8 cellular contexts compared by ENCODE assay signal in the genomic region with DNA sequence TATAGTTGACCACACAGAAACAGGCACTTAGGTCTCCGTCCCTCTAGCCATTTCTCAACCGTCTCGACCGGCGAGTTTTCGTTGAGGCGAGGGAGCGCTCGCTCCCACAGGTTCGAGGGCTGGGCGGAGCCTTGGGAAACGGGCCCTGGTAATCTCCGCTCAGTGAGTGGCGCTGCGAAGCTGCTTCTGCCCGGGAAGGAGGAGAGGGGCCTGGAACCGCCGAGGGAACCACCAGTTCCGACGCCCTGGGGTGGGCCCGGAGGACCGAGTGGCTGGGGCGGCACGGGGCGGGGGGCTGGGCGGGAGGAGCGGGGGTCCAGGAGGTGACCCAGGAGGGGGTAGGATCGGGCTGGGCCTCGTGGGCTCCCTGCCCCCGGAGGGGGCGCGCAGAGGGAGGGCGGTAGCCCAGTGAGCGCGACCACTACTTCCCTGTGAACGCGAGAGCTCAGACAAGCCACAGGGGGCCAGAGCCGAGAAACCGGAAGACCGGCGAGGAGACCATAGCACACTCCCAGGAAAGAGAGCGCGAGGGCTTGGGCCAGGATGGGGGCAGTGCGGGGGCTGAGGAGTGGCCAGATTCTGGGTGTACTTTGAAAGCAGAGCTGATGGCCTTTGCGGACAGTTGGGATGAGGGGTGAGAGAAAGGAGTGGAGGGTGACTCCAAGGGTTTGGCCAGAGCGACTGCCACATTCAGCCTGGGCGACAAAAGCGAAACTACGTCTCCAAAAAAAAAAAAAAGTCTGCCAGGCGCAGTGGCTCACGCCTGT. TPM values are rescaled to one million over a fixed set of nuclear protein-coding genes. Genes with fewer than 3 reads are reported as not detected.
DNase-seq lines count a peak whose midpoint lies in the region; ATAC-seq, FAIRE-seq and TF ChIP-seq lines count a peak whose summit lies in the region.

No MANE protein-coding gene starts in this region.

- peak; percentile 87 for DNase-seq in COR-L47 (lab: John Stamatoyannopoulos, UW)
- DNase-seq in HEK293T (ENCODE audit: extremely low spot score): peak; percentile 76
- peak; percentile 88 for DNase-seq in NCI-H226
- DNase-seq in activated CD4-positive, alpha-beta T cell treated with anti-CD3 and anti-CD28 coated beads for 24 hours (ENCODE audit: low read depth in 2 of 2): peak; percentile 49 to 63
- DNase-seq in choroid plexus epithelial cell (ENCODE audit: low read depth): peak; percentile 90
- DNase-seq in kidney: peak; percentile 95
- DNase-seq in stimulated activated CD4-positive, alpha-beta T cell treated with anti-CD3 and anti-CD28 coated beads, Interleukin-12 subunit alpha, Interleukin-12 subunit beta, amount 100 ng/mL, for 4 hours: peak; percentile 64

- CTCF ChIA-PET in HEK293T (lab: Yijun Ruan, JAX): interaction anchor here (0.6 to 2.4 kb wide), 5 partner anchors 20 to 199 kb away, joined by 3 to 19 read pairs (median 3); partner anchors contain the start of gene DHX8

- H3K9me3 ChIP-seq in kidney (ENCODE audit: control insufficient read depth in 1 of 2, low read length in 2 of 2): no peaks in the 10 kb centered on the region

- H3K4me3 ChIP-seq in choroid plexus epithelial cell (ENCODE audit: low read depth, low read length) (peak overlapping the region; percentile 50), kidney (ENCODE audit: low read length in 2 of 2) (peak overlapping the region; percentile 65 to 77)

- no peak for ATAC-seq in GM21737 (IDR thresholded peaks at IDR 0.05; ENCODE audit: unreplicated experiment)

- peak overlapping the region; percentile 77 to 99 for H3K27ac ChIP-seq in kidney (ENCODE audit: low read depth in 2 of 2, low read length in 2 of 2)

- FAIRE-seq in kidney (lab: Jason Lieb, UNC): no peak

- POLR2A ChIA-PET in HEK293T (lab: Yijun Ruan, JAX): interaction anchor here (0.6 to 5.7 kb wide), 69 partner anchors 10 to 691 kb away, joined by 3 to 244 read pairs (median 6); partner anchors contain the start of genes AARSD1, ARL4D, BRCA1 and DHX8

- H3K36me3 ChIP-seq in kidney (ENCODE audit: control insufficient read depth in 1 of 2, insufficient read depth in 2 of 2, low read length in 2 of 2): no peaks in the 10 kb centered on the region

- peaks cover 4 to 12% of the 10 kb centered on the region in 2 donors for H3K4me1 ChIP-seq in kidney (ENCODE audit: control insufficient read depth in 1 of 2, insufficient read depth in 1 of 2, low read depth in 1 of 2, low read length in 2 of 2)

- intact Hi-C loops in kidney (cut with DNase I): no loop called here

- TF ChIP-seq CTCF in choroid plexus epithelial cell (conservative IDR thresholded peaks at IDR 0.05; ENCODE audit: low read depth, low read length) (peak; percentile 32), kidney (IDR thresholded peaks at IDR 0.05; ENCODE audit: borderline replicate concordance, extremely low read depth, insufficient read depth) (no peak)

- H3K9ac ChIP-seq in kidney (ENCODE audit: low read length in 2 of 2): peak overlapping the region; percentile 91 to 98

TF ChIP-seq in HEK293T, 16 proteins besides CTCF, POLR2A, EP300 and RAD21:
- TF ChIP-seq ELF4 (IDR thresholded peaks at IDR 0.05): peak; percentile 76
- peak; percentile 82 for TF ChIP-seq L3MBTL2 (conservative IDR thresholded peaks at IDR 0.05)
- TF ChIP-seq BHLHE40 (IDR thresholded peaks at IDR 0.05; ENCODE audit: borderline replicate concordance): no peak
- peak; percentile 92; the same call in 1 of the 2 replicates for TF ChIP-seq ZNF384 (IDR thresholded peaks at IDR 0.05)

RNA-seq across cellular contexts. Expression of gene ARL4D, which starts 29.9 kb away (rescaled TPM):
- total RNA-seq in kidney: 48.8 TPM
- polyA plus RNA-seq in kidney (ENCODE audit: insufficient read depth, low read depth, low replicate concordance): 81.2 TPM
